8 cellular contexts compared by ENCODE assay signal in genomic region chr4:22514431-22514830, GRCh38. TPM values are rescaled to one million over a fixed set of nuclear protein-coding genes. Genes with fewer than 3 reads are reported as not detected.
DNase-seq lines count a peak whose midpoint lies in the region; ATAC-seq and TF ChIP-seq lines count a peak whose summit lies in the region.

No MANE protein-coding gene starts in this region.

- H3K4me1 ChIP-seq in HAP-1 (peaks cover 3% of the 10 kb centered on the region; the same call in 1 of the 2 replicates), gastroesophageal sphincter (peaks cover 0 to 23% (median 10%) of the 10 kb centered on the region in 3 donors), sigmoid colon (peaks cover 0 to 39% (median 25%) of the 10 kb centered on the region in 4 donors)

- CTCF ChIA-PET in RWPE1 (lab: Yijun Ruan, JAX), result interaction anchor here (0.6 to 0.7 kb wide), 2 partner anchors 64 to 69 kb away, joined by 3 read pairs; no protein-coding TSS in a partner anchor

- POLR2A ChIA-PET in RWPE1 (lab: Yijun Ruan, JAX; ENCODE audit: low non-redundant PET), result no interaction called here

- peak overlapping the region; percentile 52 for H3K4me3 ChIP-seq in HAP-1
- H3K4me3 ChIP-seq in gastroesophageal sphincter, result peak overlapping the region; percentile 48 to 68
- peak overlapping the region; percentile 43 to 71 (median 61) for H3K4me3 ChIP-seq in sigmoid colon

- TF ChIP-seq EP300 in gastroesophageal sphincter (IDR thresholded peaks at IDR 0.05) (no peak), sigmoid colon (IDR thresholded peaks at IDR 0.05) (no peak)

- H3K36me3 ChIP-seq in HAP-1 (replicated peaks) (no peaks in the 10 kb centered on the region), gastroesophageal sphincter (no peaks in the 10 kb centered on the region), sigmoid colon (no peaks in the 10 kb centered on the region)

- TF ChIP-seq POLR2A in gastroesophageal sphincter (IDR thresholded peaks at IDR 0.05) (no peak), sigmoid colon (IDR thresholded peaks at IDR 0.05) (no peak)

- in situ Hi-C loops in HAP-1 (cut with MboI; ENCODE audit: low sequenced_read_pairs), result no loop called here

- H3K27ac ChIP-seq in VCaP (peak overlapping the region; percentile 88), gastroesophageal sphincter (peak overlapping the region in 3 of 4 donors; percentile 85 to 93 (median 86)), sigmoid colon (peak overlapping the region; percentile 72 to 90 (median 82)), RWPE1 (no peak overlapping the region)

- no peaks in the 10 kb centered on the region for H3K9me3 ChIP-seq in HAP-1
- H3K9me3 ChIP-seq in gastroesophageal sphincter, result no peaks in the 10 kb centered on the region
- H3K9me3 ChIP-seq in sigmoid colon, result no peaks in the 10 kb centered on the region

- 5 to 10% methylated on average over 4 to 5 of the region's 5 CpGs for WGBS in gastroesophageal sphincter (ENCODE audit: low coverage in 1 of 2), 2 donors
- WGBS in sigmoid colon, 2 donors, result 3 to 10% methylated on average over 5 of the region's 5 CpGs

- H3K27me3 ChIP-seq in HAP-1 (ENCODE audit: low read depth), result no peaks in the 10 kb centered on the region
- no peaks in the 10 kb centered on the region for H3K27me3 ChIP-seq in gastroesophageal sphincter
- H3K27me3 ChIP-seq in sigmoid colon, result no peaks in the 10 kb centered on the region

- no peak for DNase-seq in HAP-1 (ENCODE audit: low spot score in 2 of 2)
- DNase-seq in sigmoid colon, result no peak
- DNase-seq in kidney glomerular epithelial cell (lab: John Stamatoyannopoulos, UW), result no peak
- DNase-seq in RKO (ENCODE audit: low spot score), result no peak
- no peak for DNase-seq in RWPE1 (ENCODE audit: low spot score)
- DNase-seq in HuH-7.5 (ENCODE audit: low spot score), result no peak

- no peak for ATAC-seq in gastroesophageal sphincter

- intact Hi-C loops in sigmoid colon (cut with DNase I), result loop anchor here (5.0 to 10.0 kb wide), 2 partner anchors 102 to 170 kb away; no protein-coding TSS in a partner anchor

- TF ChIP-seq CTCF in VCaP (conservative IDR thresholded peaks at IDR 0.05) (no peak), gastroesophageal sphincter (IDR thresholded peaks at IDR 0.05) (no peak), sigmoid colon (IDR thresholded peaks at IDR 0.05) (no peak), RWPE1 (conservative IDR thresholded peaks at IDR 0.05; ENCODE audit: low read depth) (no peak)

RNA-seq across cellular contexts. Expression of gene ADGRA3, which starts 1.4 kb away (rescaled TPM):
- total RNA-seq in gastroesophageal sphincter, result 10 to 100 TPM; 17.8 to 48.8 (median 32.4) TPM
- total RNA-seq in sigmoid colon, result 10 to 100 TPM; 51.6 to 86.1 (median 65.5) TPM
- polyA plus RNA-seq in sigmoid colon, result 10 to 100 TPM in 1 of 3 donors, 1 to 10 TPM in 2; 4.4 to 16.2 (median 6.0) TPM
